Comparison of ENCODE assay signal across 1 cellular context in genomic region chr2:108944601-108945241, GRCh38.
TF ChIP-seq lines count a peak whose summit lies in the region.

No MANE protein-coding gene starts in this region.

TF ChIP-seq in HepG2, 621 proteins besides CTCF, POLR2A, EP300 and RAD21 (continued from another document and continues in another):
- TF ChIP-seq CENPX (CRISPR knock-in tag; IDR thresholded peaks at IDR 0.05) (no peak), ZNF543 (CRISPR knock-in tag; IDR thresholded peaks at IDR 0.05) (no peak), FIP1L1 (IDR thresholded peaks at IDR 0.05; ENCODE audit: borderline replicate concordance, insufficient read depth, low read depth, low read length) (no peak), HNF4A (CRISPR knock-in tag; IDR thresholded peaks at IDR 0.05) (peak; percentile 88), BORCS8-MEF2B (CRISPR knock-in tag; IDR thresholded peaks at IDR 0.05) (no peak), TSC22D2 (CRISPR knock-in tag; IDR thresholded peaks at IDR 0.05; ENCODE audit: borderline replicate concordance) (no peak), MTA1 (CRISPR knock-in tag; IDR thresholded peaks at IDR 0.05; ENCODE audit: borderline replicate concordance) (peak; percentile 33; the same call in 1 of the 2 replicates), ZNF709 (CRISPR knock-in tag; IDR thresholded peaks at IDR 0.05) (no peak), ZNF781 (CRISPR knock-in tag; IDR thresholded peaks at IDR 0.05; ENCODE audit: borderline replicate concordance, not compliant biosample characterization) (no peak), HMGXB4 (CRISPR knock-in tag; IDR thresholded peaks at IDR 0.05; ENCODE audit: borderline replicate concordance in 1 of 2, low read depth in 1 of 2) (0 out of 4 replicates have a peak, but pooled peaks have one; percentile 19 to 33), AGO2 (optimal IDR thresholded peaks at IDR 0.05; ENCODE audit: low read depth, low read length) (no peak), ZFP36L1 (CRISPR knock-in tag; IDR thresholded peaks at IDR 0.05) (no peak), SP140L (CRISPR knock-in tag; IDR thresholded peaks at IDR 0.05; ENCODE audit: borderline replicate concordance) (no peak), MYPOP (CRISPR knock-in tag; IDR thresholded peaks at IDR 0.05) (no peak), HOXA7 (CRISPR knock-in tag; IDR thresholded peaks at IDR 0.05) (no peak), ZNF18 (CRISPR knock-in tag; IDR thresholded peaks at IDR 0.05; ENCODE audit: insufficient replicate concordance) (no peak), TBP (CRISPR knock-in tag; IDR thresholded peaks at IDR 0.05) (no peak), ZNF792 (CRISPR knock-in tag; IDR thresholded peaks at IDR 0.05) (0 out of 2 replicates have a peak, but pooled peaks have one; percentile 24), ZNF550 (CRISPR knock-in tag; IDR thresholded peaks at IDR 0.05; ENCODE audit: borderline replicate concordance) (no peak), ZNF430 (CRISPR knock-in tag; IDR thresholded peaks at IDR 0.05) (no peak), SKIL (CRISPR knock-in tag; IDR thresholded peaks at IDR 0.05; ENCODE audit: borderline replicate concordance) (no peak), PHB2 (IDR thresholded peaks at IDR 0.05; ENCODE audit: partially characterized antibody) (no peak), ZMYM3 (CRISPR knock-in tag; IDR thresholded peaks at IDR 0.05) (peak; percentile 35; the same call in 1 of the 2 replicates), PHF20 (CRISPR knock-in tag; IDR thresholded peaks at IDR 0.05) (no peak), ADNP (CRISPR knock-in tag; IDR thresholded peaks at IDR 0.05) (no peak), HNF4G (IDR thresholded peaks at IDR 0.05; ENCODE audit: borderline replicate concordance, low read depth, low read length) (peak; percentile 61), HNF4G (CRISPR knock-in tag; IDR thresholded peaks at IDR 0.05; ENCODE audit: borderline replicate concordance, low read depth) (no peak), GABPA (IDR thresholded peaks at IDR 0.05; ENCODE audit: low read depth, low read length) (no peak), GABPA (CRISPR knock-in tag; IDR thresholded peaks at IDR 0.05; ENCODE audit: low read depth) (no peak), ZFAT (CRISPR knock-in tag; conservative IDR thresholded peaks at IDR 0.05) (no peak), IRF9 (CRISPR knock-in tag; IDR thresholded peaks at IDR 0.05; ENCODE audit: borderline replicate concordance) (no peak), ZNF607 (CRISPR knock-in tag; IDR thresholded peaks at IDR 0.05; ENCODE audit: borderline replicate concordance) (no peak), ZNF614 (CRISPR knock-in tag; IDR thresholded peaks at IDR 0.05; ENCODE audit: borderline replicate concordance) (no peak), ZNF282 (IDR thresholded peaks at IDR 0.05; ENCODE audit: partially characterized antibody) (no peak), NR1H2 (CRISPR knock-in tag; IDR thresholded peaks at IDR 0.05; ENCODE audit: borderline replicate concordance, low read depth) (no peak), ZNF263 (CRISPR knock-in tag; IDR thresholded peaks at IDR 0.05) (no peak), CC2D1A (CRISPR knock-in tag; IDR thresholded peaks at IDR 0.05) (no peak), ZFY (CRISPR knock-in tag; IDR thresholded peaks at IDR 0.05) (peak; percentile 56; the same call in 1 of the 2 replicates), KDM6A (CRISPR knock-in tag; IDR thresholded peaks at IDR 0.05; ENCODE audit: low read depth) (no peak), ATF6 (CRISPR knock-in tag; conservative IDR thresholded peaks at IDR 0.05) (no peak), ZNF503 (CRISPR knock-in tag; IDR thresholded peaks at IDR 0.05) (no peak), TFE3 (CRISPR knock-in tag; IDR thresholded peaks at IDR 0.05) (no peak), NR2C2 (CRISPR knock-in tag; IDR thresholded peaks at IDR 0.05; ENCODE audit: borderline replicate concordance) (0 out of 2 replicates have a peak, but pooled peaks have one; percentile 32), HMG20A (CRISPR knock-in tag; IDR thresholded peaks at IDR 0.05; ENCODE audit: borderline replicate concordance) (no peak), MLLT10 (CRISPR knock-in tag; IDR thresholded peaks at IDR 0.05) (no peak), ZUFSP (CRISPR knock-in tag; IDR thresholded peaks at IDR 0.05; ENCODE audit: borderline replicate concordance) (no peak), MTF1 (CRISPR knock-in tag; IDR thresholded peaks at IDR 0.05) (no peak), ZNF670 (CRISPR knock-in tag; IDR thresholded peaks at IDR 0.05; ENCODE audit: borderline replicate concordance) (no peak), STAG1 (CRISPR knock-in tag; IDR thresholded peaks at IDR 0.05) (peak; percentile 38), ZNF747 (CRISPR knock-in tag; IDR thresholded peaks at IDR 0.05; ENCODE audit: borderline replicate concordance) (no peak), SP1 (IDR thresholded peaks at IDR 0.05) (no peak), SP1 (CRISPR knock-in tag; IDR thresholded peaks at IDR 0.05) (no peak), ZNF530 (CRISPR knock-in tag; IDR thresholded peaks at IDR 0.05; ENCODE audit: low read depth) (no peak), CCDC6 (CRISPR knock-in tag; IDR thresholded peaks at IDR 0.05) (no peak), HOXA3 (CRISPR knock-in tag; IDR thresholded peaks at IDR 0.05) (peak; percentile 55; the same call in 1 of the 2 replicates), ATF2 (CRISPR knock-in tag; IDR thresholded peaks at IDR 0.05) (no peak), FOXC1 (CRISPR knock-in tag; IDR thresholded peaks at IDR 0.05; ENCODE audit: borderline replicate concordance) (0 out of 2 replicates have a peak, but pooled peaks have one; percentile 56)
